ENCODE assay signal across 15 cellular contexts in the genomic region with DNA sequence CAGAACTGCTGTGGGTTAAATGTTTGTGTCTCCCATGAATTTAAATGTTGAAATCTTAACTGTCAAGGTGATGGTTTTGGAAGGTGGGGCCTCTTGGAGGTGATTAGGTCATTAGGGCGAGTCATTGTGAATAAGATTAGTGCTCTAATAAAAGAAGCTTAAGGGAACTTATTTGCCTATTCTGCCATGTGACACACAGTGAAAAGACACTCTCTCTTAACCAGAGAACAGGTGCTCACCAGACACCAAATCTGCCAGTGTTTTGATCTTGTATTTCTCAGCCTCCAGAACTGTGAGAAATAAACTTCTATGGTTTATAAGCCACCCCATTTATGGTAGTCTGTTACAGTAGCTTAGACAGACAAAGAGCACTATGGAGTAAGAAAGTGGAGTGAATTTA.
DNase-seq lines count a peak whose midpoint lies in the region; ATAC-seq and TF ChIP-seq lines count a peak whose summit lies in the region.
"Had no signal": no experiment of that assay in that cellular context is flagged by ENCODE, and none has a peak within 500 bp of the region (broad histone marks: within the 10 kb centered on the region; RNA-seq: fewer than 3 reads in every experiment).

No MANE protein-coding gene starts in this region.

- H3K36me3 ChIP-seq in GM06990 (ENCODE audit: control insufficient read depth, insufficient read depth, low read length), result no peaks in the 10 kb centered on the region
- no peaks in the 10 kb centered on the region for H3K36me3 ChIP-seq in CD8-positive, alpha-beta memory T cell (ENCODE audit: insufficient read depth, low read length)
- H3K36me3 ChIP-seq: BLaER1 treated with 17β-estradiol and CSF1 and Interleukin-3, amounts not matched to agents 10 nM and 100 nM; HAP-1 had no signal

- POLR2A ChIA-PET in CD8-positive, alpha-beta memory T cell (lab: Charles Lee), result no interaction called here

- H3K4me3 Mint-ChIP-seq in CD8-positive, alpha-beta memory T cell, result no peak overlapping the region
- H3K4me3 Mint-ChIP-seq: CD4-positive, CD25-positive, alpha-beta regulatory T cell had no signal

- peak; percentile 17 for DNase-seq in GM06990 (ENCODE audit: extremely low read depth, insufficient read length)
- peak; percentile 9 for DNase-seq in NAMALWA (ENCODE audit: low spot score)
- peak; percentile 1 for DNase-seq in epithelial cell of esophagus (ENCODE audit: low read depth)
- DNase-seq in COLO668 (lab: John Stamatoyannopoulos, UW; ENCODE audit: unreplicated experiment), result no peak
- DNase-seq in CD8-positive, alpha-beta memory T cell, result no peak
- no peak for DNase-seq in head of caudate nucleus
- no peak for DNase-seq in kidney tubule cell (ENCODE audit: low spot score)
- DNase-seq: 8988T; AML-193; CD4-positive, CD25-positive, alpha-beta regulatory T cell; DMS79 had no signal

- peaks cover 9 to 33% of the 10 kb centered on the region in 2 donors for H3K27me3 Mint-ChIP-seq in CD8-positive, alpha-beta memory T cell

- H3K9me3 Mint-ChIP-seq in CD8-positive, alpha-beta memory T cell, result peaks cover 0 to 19% (median 13%) of the 10 kb centered on the region in 5 donors

- TF ChIP-seq CTCF in GM06990 (IDR thresholded peaks at IDR 0.05; ENCODE audit: insufficient read depth, low read length, poor library complexity, severe bottlenecking) (no peak), epithelial cell of esophagus (IDR thresholded peaks at IDR 0.05; ENCODE audit: insufficient read depth, low read depth, low read length, missing control alignments) (no peak)

- no peaks in the 10 kb centered on the region for H3K4me1 Mint-ChIP-seq in CD8-positive, alpha-beta memory T cell
- H3K4me1 Mint-ChIP-seq: CD4-positive, CD25-positive, alpha-beta regulatory T cell had no signal

- CTCF ChIA-PET in CD8-positive, alpha-beta memory T cell (lab: Charles Lee), result no interaction called here

- no peak overlapping the region for H3K27ac Mint-ChIP-seq in CD8-positive, alpha-beta memory T cell
- H3K27ac Mint-ChIP-seq: CD4-positive, CD25-positive, alpha-beta regulatory T cell had no signal

- H3K36me3 Mint-ChIP-seq in CD8-positive, alpha-beta memory T cell, result peaks cover 0 to 11% (median 0%) of the 10 kb centered on the region in 3 donors
- H3K36me3 Mint-ChIP-seq: CD4-positive, CD25-positive, alpha-beta regulatory T cell had no signal

- no peaks in the 10 kb centered on the region for H3K27me3 ChIP-seq in GM06990 (replicated peaks; ENCODE audit: control insufficient read depth, insufficient read depth, low read length)
- H3K27me3 ChIP-seq in CD8-positive, alpha-beta memory T cell (ENCODE audit: insufficient read depth, low read length, poor library complexity, severe bottlenecking), result no peaks in the 10 kb centered on the region
- H3K27me3 ChIP-seq: BLaER1 treated with 17β-estradiol and CSF1 and Interleukin-3, amounts not matched to agents 10 nM and 100 nM had no signal

- H3K27ac ChIP-seq in CD8-positive, alpha-beta memory T cell (ENCODE audit: low read depth, low read length), result no peak overlapping the region

- no peaks in the 10 kb centered on the region for H3K9me3 ChIP-seq in CD8-positive, alpha-beta memory T cell (ENCODE audit: low read length)
- H3K9me3 ChIP-seq: HAP-1 had no signal

- ATAC-seq in GM19328 (IDR thresholded peaks at IDR 0.05; ENCODE audit: unreplicated experiment), result peak; percentile 67
- ATAC-seq: HepG2 had no signal

- no peak overlapping the region for H3K4me3 ChIP-seq in GM06990 (replicated peaks; ENCODE audit: low read depth, low read length)
- no peak overlapping the region for H3K4me3 ChIP-seq in epithelial cell of esophagus (ENCODE audit: low read length)
- H3K4me3 ChIP-seq in CD8-positive, alpha-beta memory T cell (ENCODE audit: low read length), result no peak overlapping the region
- H3K4me3 ChIP-seq: BLaER1 treated with 17β-estradiol and CSF1 and Interleukin-3, amounts not matched to agents 10 nM and 100 nM; HAP-1 had no signal

- no peaks in the 10 kb centered on the region for H3K4me1 ChIP-seq in CD8-positive, alpha-beta memory T cell (ENCODE audit: insufficient read depth, low read length)
- H3K4me1 ChIP-seq: HAP-1 had no signal

- intact Hi-C loops in head of caudate nucleus (cut with DNase I), result no loop called here

Comparison
In these comparisons a context has a peak if more than half of its experiments do, and no peak if none do; other contexts are left out.
1. DNase-seq: peak in GM06990 (single experiment), NAMALWA (single experiment) and epithelial cell of esophagus (single experiment); none in COLO668 (single experiment), CD8-positive, alpha-beta memory T cell (0 of 5), head of caudate nucleus (0 of 42) and kidney tubule cell (single experiment).